In genomic region chr5:128591598-128592455, GRCh38 we compare ENCODE assay signal across 1 cellular context.
A peak's percentile ranks its signal among the peaks of the same experiment; 100 is the strongest.
TF ChIP-seq lines count a peak whose summit lies in the region.

No MANE protein-coding gene starts in this region.

TF ChIP-seq in HEK293, 187 proteins besides CTCF, POLR2A, EP300 and RAD21 (continued from another document):
- TF ChIP-seq, protein P1, sequence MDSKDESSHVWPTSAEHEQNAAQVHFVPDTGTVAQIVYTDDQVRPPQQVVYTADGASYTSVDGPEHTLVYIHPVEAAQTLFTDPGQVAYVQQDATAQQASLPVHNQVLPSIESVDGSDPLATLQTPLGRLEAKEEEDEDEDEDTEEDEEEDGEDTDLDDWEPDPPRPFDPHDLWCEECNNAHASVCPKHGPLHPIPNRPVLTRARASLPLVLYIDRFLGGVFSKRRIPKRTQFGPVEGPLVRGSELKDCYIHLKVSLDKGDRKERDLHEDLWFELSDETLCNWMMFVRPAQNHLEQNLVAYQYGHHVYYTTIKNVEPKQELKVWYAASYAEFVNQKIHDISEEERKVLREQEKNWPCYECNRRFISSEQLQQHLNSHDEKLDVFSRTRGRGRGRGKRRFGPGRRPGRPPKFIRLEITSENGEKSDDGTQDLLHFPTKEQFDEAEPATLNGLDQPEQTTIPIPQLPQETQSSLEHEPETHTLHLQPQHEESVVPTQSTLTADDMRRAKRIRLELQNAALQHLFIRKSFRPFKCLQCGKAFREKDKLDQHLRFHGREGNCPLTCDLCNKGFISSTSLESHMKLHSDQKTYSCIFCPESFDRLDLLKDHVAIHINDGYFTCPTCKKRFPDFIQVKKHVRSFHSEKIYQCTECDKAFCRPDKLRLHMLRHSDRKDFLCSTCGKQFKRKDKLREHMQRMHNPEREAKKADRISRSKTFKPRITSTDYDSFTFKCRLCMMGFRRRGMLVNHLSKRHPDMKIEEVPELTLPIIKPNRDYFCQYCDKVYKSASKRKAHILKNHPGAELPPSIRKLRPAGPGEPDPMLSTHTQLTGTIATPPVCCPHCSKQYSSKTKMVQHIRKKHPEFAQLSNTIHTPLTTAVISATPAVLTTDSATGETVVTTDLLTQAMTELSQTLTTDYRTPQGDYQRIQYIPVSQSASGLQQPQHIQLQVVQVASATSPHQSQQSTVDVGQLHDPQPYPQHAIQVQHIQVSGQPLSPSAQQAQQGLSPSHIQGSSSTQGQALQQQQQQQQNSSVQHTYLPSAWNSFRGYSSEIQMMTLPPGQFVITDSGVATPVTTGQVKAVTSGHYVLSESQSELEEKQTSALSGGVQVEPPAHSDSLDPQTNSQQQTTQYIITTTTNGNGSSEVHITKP (tag by site-specific recombination; IDR thresholded peaks at IDR 0.05), result 0 out of 2 replicates have a peak, but pooled peaks have one; percentile 11
- TF ChIP-seq ZBTB49 (tag by site-specific recombination; IDR thresholded peaks at IDR 0.05; ENCODE audit: low read depth), result no peak
- no peak for TF ChIP-seq AEBP2 (tag by site-specific recombination; IDR thresholded peaks at IDR 0.05; ENCODE audit: borderline replicate concordance)
- TF ChIP-seq ZNF341 (tag by site-specific recombination; IDR thresholded peaks at IDR 0.05; ENCODE audit: low read depth), result peak; percentile 37
- TF ChIP-seq, protein P2, sequence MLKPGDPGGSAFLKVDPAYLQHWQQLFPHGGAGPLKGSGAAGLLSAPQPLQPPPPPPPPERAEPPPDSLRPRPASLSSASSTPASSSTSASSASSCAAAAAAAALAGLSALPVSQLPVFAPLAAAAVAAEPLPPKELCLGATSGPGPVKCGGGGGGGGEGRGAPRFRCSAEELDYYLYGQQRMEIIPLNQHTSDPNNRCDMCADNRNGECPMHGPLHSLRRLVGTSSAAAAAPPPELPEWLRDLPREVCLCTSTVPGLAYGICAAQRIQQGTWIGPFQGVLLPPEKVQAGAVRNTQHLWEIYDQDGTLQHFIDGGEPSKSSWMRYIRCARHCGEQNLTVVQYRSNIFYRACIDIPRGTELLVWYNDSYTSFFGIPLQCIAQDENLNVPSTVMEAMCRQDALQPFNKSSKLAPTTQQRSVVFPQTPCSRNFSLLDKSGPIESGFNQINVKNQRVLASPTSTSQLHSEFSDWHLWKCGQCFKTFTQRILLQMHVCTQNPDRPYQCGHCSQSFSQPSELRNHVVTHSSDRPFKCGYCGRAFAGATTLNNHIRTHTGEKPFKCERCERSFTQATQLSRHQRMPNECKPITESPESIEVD (tag by site-specific recombination; IDR thresholded peaks at IDR 0.05), result peak; percentile 72
- TF ChIP-seq ZNF600 (tag by site-specific recombination; IDR thresholded peaks at IDR 0.05), result no peak
- peak; percentile 72 for TF ChIP-seq FEZF1 (tag by site-specific recombination; IDR thresholded peaks at IDR 0.05)
- TF ChIP-seq ZNF223 (tag by site-specific recombination; IDR thresholded peaks at IDR 0.05), result no peak
- TF ChIP-seq ZNF529 (tag by site-specific recombination; IDR thresholded peaks at IDR 0.05; ENCODE audit: insufficient replicate concordance), result no peak
- no peak for TF ChIP-seq ZSCAN5A (tag by site-specific recombination; IDR thresholded peaks at IDR 0.05)
- no peak for TF ChIP-seq ZNF623 (tag by site-specific recombination; IDR thresholded peaks at IDR 0.05)
- TF ChIP-seq ZSCAN30 (tag by site-specific recombination; IDR thresholded peaks at IDR 0.05), result no peak
- no peak for TF ChIP-seq ZIC2 (tag by site-specific recombination; IDR thresholded peaks at IDR 0.05)
- TF ChIP-seq ZNF843 (tag by site-specific recombination; IDR thresholded peaks at IDR 0.05), result peak; percentile 74
- TF ChIP-seq, protein P3, sequence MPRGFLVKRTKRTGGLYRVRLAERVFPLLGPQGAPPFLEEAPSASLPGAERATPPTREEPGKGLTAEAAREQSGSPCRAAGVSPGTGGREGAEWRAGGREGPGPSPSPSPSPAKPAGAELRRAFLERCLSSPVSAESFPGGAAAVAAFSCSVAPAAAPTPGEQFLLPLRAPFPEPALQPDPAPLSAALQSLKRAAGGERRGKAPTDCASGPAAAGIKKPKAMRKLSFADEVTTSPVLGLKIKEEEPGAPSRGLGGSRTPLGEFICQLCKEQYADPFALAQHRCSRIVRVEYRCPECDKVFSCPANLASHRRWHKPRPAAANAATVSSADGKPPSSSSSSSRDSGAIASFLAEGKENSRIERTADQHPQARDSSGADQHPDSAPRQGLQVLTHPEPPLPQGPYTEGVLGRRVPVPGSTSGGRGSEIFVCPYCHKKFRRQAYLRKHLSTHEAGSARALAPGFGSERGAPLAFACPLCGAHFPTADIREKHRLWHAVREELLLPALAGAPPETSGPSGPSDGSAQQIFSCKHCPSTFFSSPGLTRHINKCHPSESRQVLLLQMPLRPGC (tag by site-specific recombination; IDR thresholded peaks at IDR 0.05), result no peak
- TF ChIP-seq ZNF76 (tag by site-specific recombination; IDR thresholded peaks at IDR 0.05; ENCODE audit: borderline replicate concordance, low read depth), result no peak
- no peak for TF ChIP-seq ZNF174 (tag by site-specific recombination; IDR thresholded peaks at IDR 0.05)
